ENCODE assay signal across 9 cellular contexts in genomic region chr1:240149488-240150094, GRCh38. TPM values are rescaled to one million over a fixed set of nuclear protein-coding genes. Genes with fewer than 3 reads are reported as not detected.
A peak's percentile ranks its signal among the peaks of the same experiment; 100 is the strongest.
DNase-seq lines count a peak whose midpoint lies in the region; ATAC-seq, FAIRE-seq and TF ChIP-seq lines count a peak whose summit lies in the region.
"Had no signal": no experiment of that assay in that cellular context is flagged by ENCODE, and none has a peak within 500 bp of the region (broad histone marks: within the 10 kb centered on the region; RNA-seq: fewer than 3 reads in every experiment).

No MANE protein-coding gene starts in this region.

- TF ChIP-seq EP300 in HepG2 (IDR thresholded peaks at IDR 0.05; ENCODE audit: low read depth in 2 of 2, low read length in 2 of 2) (no peak), HepG2 (CRISPR knock-in tag; IDR thresholded peaks at IDR 0.05; ENCODE audit: borderline replicate concordance) (no peak)

- no peaks in the 10 kb centered on the region for H3K36me3 ChIP-seq in HepG2 (replicated peaks in 1 of 2; ENCODE audit: control insufficient read depth in 1 of 2, insufficient read depth in 2 of 2, low read length in 2 of 2)
- H3K36me3 ChIP-seq: neutrophil had no signal

- peak; percentile 14 for DNase-seq in COLO829 (ENCODE audit: low spot score)
- peak; percentile 9 for DNase-seq in NCI-H1694 (lab: John Stamatoyannopoulos, UW)
- peak; percentile 27 for DNase-seq in astrocyte of the cerebellum (ENCODE audit: low read depth)
- peak; percentile 17 for DNase-seq in HepG2 (ENCODE audit: low spot score)
- no peak for DNase-seq in activated naive CD8-positive, alpha-beta T cell treated with anti-CD3 and anti-CD28 coated beads, Interleukin-2, amount 50 U/mL, for 24 hours
- no peak for DNase-seq in activated CD4-positive, alpha-beta memory T cell treated with anti-CD3 and anti-CD28 coated beads, Interleukin-2, amount 10 ng/mL, durations not matched to agents 7 days and 5 days

- peaks cover 2% of the 10 kb centered on the region for H3K27me3 Mint-ChIP-seq in activated naive CD8-positive, alpha-beta T cell treated with anti-CD3 and anti-CD28 coated beads, Interleukin-2, amount 50 U/mL, for 24 hours
- peaks cover 2% of the 10 kb centered on the region for H3K27me3 Mint-ChIP-seq in activated CD4-positive, alpha-beta memory T cell treated with anti-CD3 and anti-CD28 coated beads, Interleukin-2, amount 10 ng/mL, durations not matched to agents 7 days and 5 days

- H3K79me2 ChIP-seq in HepG2 (ENCODE audit: insufficient read depth, low read length) = no peaks in the 10 kb centered on the region

- in situ Hi-C loops in astrocyte of the cerebellum (cut with HindIII; ENCODE audit: low sequenced_read_pairs) = no loop called here
- in situ Hi-C loops in HepG2 (cut with HindIII; ENCODE audit: extremely low pct_ligation_motif_present, low pct_unique_long_range_greater_than_20kb) = loop anchor here (5.0 kb wide), 1 partner anchor 122 kb away; no protein-coding TSS in a partner anchor

- H3K27me3 ChIP-seq in HepG2 (ENCODE audit: control insufficient read depth in 1 of 2, insufficient read depth in 2 of 2, low read length in 2 of 2) = no peaks in the 10 kb centered on the region; a peak in 1 of 5 replicates
- H3K27me3 ChIP-seq: neutrophil had no signal

- H3K4me3 ChIP-seq in astrocyte of the cerebellum (ENCODE audit: low read depth, low read length) (no peak overlapping the region), HepG2 (replicated peaks in 1 of 3; ENCODE audit: insufficient read depth in 1 of 3, low read depth in 2 of 3, low read length in 3 of 3) (no peak overlapping the region)

- no peaks in the 10 kb centered on the region for H3K9me3 Mint-ChIP-seq in activated naive CD8-positive, alpha-beta T cell treated with anti-CD3 and anti-CD28 coated beads, Interleukin-2, amount 50 U/mL, for 24 hours
- no peaks in the 10 kb centered on the region for H3K9me3 Mint-ChIP-seq in activated CD4-positive, alpha-beta memory T cell treated with anti-CD3 and anti-CD28 coated beads, Interleukin-2, amount 10 ng/mL, durations not matched to agents 7 days and 5 days

- H2AFZ ChIP-seq in HepG2 (ENCODE audit: low read length) = no peak overlapping the region

- no peak overlapping the region for H3K27ac ChIP-seq in HepG2 (ENCODE audit: extremely low read length, insufficient read depth, low read length)
- H3K27ac ChIP-seq: neutrophil had no signal

- no peak overlapping the region for H3K4me3 Mint-ChIP-seq in activated naive CD8-positive, alpha-beta T cell treated with anti-CD3 and anti-CD28 coated beads, Interleukin-2, amount 50 U/mL, for 24 hours
- H3K4me3 Mint-ChIP-seq in activated CD4-positive, alpha-beta memory T cell treated with anti-CD3 and anti-CD28 coated beads, Interleukin-2, amount 10 ng/mL, durations not matched to agents 7 days and 5 days = no peak overlapping the region

- TF ChIP-seq POLR2A in HepG2 (IDR thresholded peaks at IDR 0.05; ENCODE audit: insufficient read depth in 1 of 2, low read depth in 2 of 2, low read length in 2 of 2) = no peak

- no peak overlapping the region for H3K4me2 ChIP-seq in HepG2 (ENCODE audit: low read depth, low read length)

- H3K9ac ChIP-seq in HepG2 (ENCODE audit: insufficient read depth, low read depth, low read length) = no peak overlapping the region

- TF ChIP-seq RAD21 in HepG2 (CRISPR knock-in tag; IDR thresholded peaks at IDR 0.05) = no peak

- H3K4me1 ChIP-seq in HepG2 (ENCODE audit: insufficient read depth, low read length) = no peaks in the 10 kb centered on the region

- CTCF ChIA-PET in HepG2 (lab: Yijun Ruan, JAX; ENCODE audit: low intra/inter-chr PET ratio, low total read pairs) = interaction anchor here (1.8 kb wide), 1 partner anchor 123 kb away, joined by 16 read pairs; no protein-coding TSS in a partner anchor
- CTCF ChIA-PET in activated CD4-positive, alpha-beta memory T cell treated with anti-CD3 and anti-CD28 coated beads, Interleukin-2, amount 10 ng/mL, durations not matched to agents 7 days and 5 days (lab: Charles Lee) = interaction anchor here (0.6 to 1.3 kb wide), 8 partner anchors 9 to 122 kb away, joined by 3 to 8 read pairs (median 3); no protein-coding TSS in a partner anchor

- ATAC-seq in GM21390 (IDR thresholded peaks at IDR 0.05; ENCODE audit: unreplicated experiment) (peak; percentile 68), HepG2 (no peak), GM21447 (IDR thresholded peaks at IDR 0.05; ENCODE audit: unreplicated experiment) (no peak)
- no peak for ATAC-seq in activated naive CD8-positive, alpha-beta T cell treated with anti-CD3 and anti-CD28 coated beads, Interleukin-2, amount 50 U/mL, for 24 hours

- BruUV-seq in HepG2 (replicated peaks; lab: Mats Ljungman, UMichigan) = no TSS peak

- H3K9me3 ChIP-seq in HepG2 (ENCODE audit: low read length) = no peaks in the 10 kb centered on the region
- H3K9me3 ChIP-seq: neutrophil had no signal

- TF ChIP-seq CTCF in astrocyte of the cerebellum (IDR thresholded peaks at IDR 0.05; ENCODE audit: low read depth, low read length, missing control alignments) (peak; percentile 56), HepG2 (CRISPR knock-in tag; IDR thresholded peaks at IDR 0.05) (peak; percentile 48)

- POLR2A ChIA-PET in HepG2 (lab: Yijun Ruan, JAX) = no interaction called here
- POLR2A ChIA-PET in activated CD4-positive, alpha-beta memory T cell treated with anti-CD3 and anti-CD28 coated beads, Interleukin-2, amount 10 ng/mL, durations not matched to agents 7 days and 5 days (lab: Charles Lee) = no interaction called here

- H3K36me3 Mint-ChIP-seq in activated naive CD8-positive, alpha-beta T cell treated with anti-CD3 and anti-CD28 coated beads, Interleukin-2, amount 50 U/mL, for 24 hours (ENCODE audit: low read depth) = no peaks in the 10 kb centered on the region
- no peaks in the 10 kb centered on the region for H3K36me3 Mint-ChIP-seq in activated CD4-positive, alpha-beta memory T cell treated with anti-CD3 and anti-CD28 coated beads, Interleukin-2, amount 10 ng/mL, durations not matched to agents 7 days and 5 days (ENCODE audit: low read depth)

- H4K20me1 ChIP-seq in HepG2 (ENCODE audit: insufficient read depth, low read length) = no peaks in the 10 kb centered on the region

- no peaks in the 10 kb centered on the region for H3K4me1 Mint-ChIP-seq in activated naive CD8-positive, alpha-beta T cell treated with anti-CD3 and anti-CD28 coated beads, Interleukin-2, amount 50 U/mL, for 24 hours
- no peaks in the 10 kb centered on the region for H3K4me1 Mint-ChIP-seq in activated CD4-positive, alpha-beta memory T cell treated with anti-CD3 and anti-CD28 coated beads, Interleukin-2, amount 10 ng/mL, durations not matched to agents 7 days and 5 days

- H3K27ac Mint-ChIP-seq in activated naive CD8-positive, alpha-beta T cell treated with anti-CD3 and anti-CD28 coated beads, Interleukin-2, amount 50 U/mL, for 24 hours = no peak overlapping the region
- H3K27ac Mint-ChIP-seq in activated CD4-positive, alpha-beta memory T cell treated with anti-CD3 and anti-CD28 coated beads, Interleukin-2, amount 10 ng/mL, durations not matched to agents 7 days and 5 days = no peak overlapping the region

- WGBS in HepG2 (ENCODE audit: low lambda C conversion rate) = 2% methylated on average over 3 of the region's 3 CpGs

- intact Hi-C loops in HepG2 (cut with micrococcal nuclease; ENCODE audit: unreplicated experiment) = no loop called here

- peak; percentile 34 for FAIRE-seq in HepG2 (lab: Jason Lieb, UNC)

TF ChIP-seq in HepG2, 621 proteins besides CTCF, POLR2A, EP300 and RAD21:
- TF ChIP-seq ZNF670 (CRISPR knock-in tag; IDR thresholded peaks at IDR 0.05; ENCODE audit: borderline replicate concordance) (no peak), SMC3 (IDR thresholded peaks at IDR 0.05; ENCODE audit: low read length) (peak; percentile 44; the same call in 1 of the 2 replicates), POLR2AphosphoS5 (IDR thresholded peaks at IDR 0.05; ENCODE audit: low read depth, low read length) (no peak), STAG1 (CRISPR knock-in tag; IDR thresholded peaks at IDR 0.05) (0 out of 2 replicates have a peak, but pooled peaks have one; percentile 6), RFX5 (IDR thresholded peaks at IDR 0.05; ENCODE audit: low read depth, low read length) (no peak), ZNF343 (CRISPR knock-in tag; IDR thresholded peaks at IDR 0.05) (no peak), CREM (IDR thresholded peaks at IDR 0.05) (no peak), CREM (CRISPR knock-in tag; IDR thresholded peaks at IDR 0.05) (no peak), ZMYM3 (CRISPR knock-in tag; IDR thresholded peaks at IDR 0.05) (no peak)

RNA-seq across cellular contexts. Expression of gene FMN2, which starts 57.9 kb away (rescaled TPM):
- total RNA-seq in HepG2 (2016; rRNA removed; fragmentation: Illumina TruSeq; extraction: Trizol) = not detected in 2 replicates
- not detected in 2 replicates for total RNA-seq in HepG2 (2016; cell fraction: cytosol; rRNA removed; fragmentation: Illumina TruSeq; extraction: Trizol; ENCODE audit: low read depth)
- total RNA-seq in HepG2 (2016; cell fraction: insoluble cytoplasmic fraction; rRNA removed; fragmentation: Illumina TruSeq; extraction: Trizol) = not detected in 2 replicates
- total RNA-seq in HepG2 (2016; cell fraction: membrane; rRNA removed; fragmentation: Illumina TruSeq; extraction: Trizol) = not detected in 2 replicates
- total RNA-seq in HepG2 (2016; cell fraction: nucleus; rRNA removed; fragmentation: Illumina TruSeq; extraction: Trizol) = not detected in 2 replicates
- not detected in 2 replicates for polyA plus RNA-seq in HepG2 (2011; rRNA removed)
- 0.04 TPM in 1 of 2 replicates, not detected in the other for polyA plus RNA-seq in HepG2 (2011; cell fraction: cytosol; rRNA removed)
- not detected in 2 replicates for polyA plus RNA-seq in HepG2 (2011; cell fraction: nucleus; rRNA removed)
- polyA plus RNA-seq in HepG2 (2012) = not detected in 2 replicates
- not detected in 2 replicates for polyA plus RNA-seq in HepG2 (2016; cell fraction: cytosol; fragmentation: Illumina TruSeq; extraction: Trizol; ENCODE audit: low read depth)
- not detected in 2 replicates for polyA plus RNA-seq in HepG2 (2016; cell fraction: insoluble cytoplasmic fraction; fragmentation: Illumina TruSeq; extraction: Trizol; ENCODE audit: low read depth)
- not detected in 2 replicates for polyA plus RNA-seq in HepG2 (2016; cell fraction: membrane; fragmentation: Illumina TruSeq; extraction: Trizol; ENCODE audit: low read depth)
- not detected in 2 replicates for polyA plus RNA-seq in HepG2 (2016; cell fraction: nucleus; fragmentation: Illumina TruSeq; extraction: Trizol; ENCODE audit: insufficient read depth, low read depth)
- polyA minus RNA-seq in HepG2 (2011; rRNA and poly(A)+ RNA removed; ENCODE audit: low replicate concordance) = not detected in 2 replicates
- polyA minus RNA-seq in HepG2 (2011; cell fraction: cytosol; rRNA and poly(A)+ RNA removed) = not detected in 2 replicates
- polyA minus RNA-seq in HepG2 (2011; cell fraction: nucleus; rRNA and poly(A)+ RNA removed) = not detected in 2 replicates
- not detected for total RNA-seq in activated CD4-positive, alpha-beta memory T cell treated with anti-CD3 and anti-CD28 coated beads, Interleukin-2, amount 10 ng/mL, durations not matched to agents 7 days and 5 days

Comparison
In these comparisons a context has a peak if more than half of its experiments do, and no peak if none do; other contexts are left out.
1. DNase-seq: peak in COLO829 (single experiment), NCI-H1694 (single experiment), astrocyte of the cerebellum (single experiment) and HepG2 (single experiment); none in activated naive CD8-positive, alpha-beta T cell treated with anti-CD3 and anti-CD28 coated beads, Interleukin-2, amount 50 U/mL, for 24 hours (single experiment) and activated CD4-positive, alpha-beta memory T cell treated with anti-CD3 and anti-CD28 coated beads, Interleukin-2, amount 10 ng/mL, durations not matched to agents 7 days and 5 days (single experiment).